Comparison of ENCODE assay signal across 7 cellular contexts in the genomic region with DNA sequence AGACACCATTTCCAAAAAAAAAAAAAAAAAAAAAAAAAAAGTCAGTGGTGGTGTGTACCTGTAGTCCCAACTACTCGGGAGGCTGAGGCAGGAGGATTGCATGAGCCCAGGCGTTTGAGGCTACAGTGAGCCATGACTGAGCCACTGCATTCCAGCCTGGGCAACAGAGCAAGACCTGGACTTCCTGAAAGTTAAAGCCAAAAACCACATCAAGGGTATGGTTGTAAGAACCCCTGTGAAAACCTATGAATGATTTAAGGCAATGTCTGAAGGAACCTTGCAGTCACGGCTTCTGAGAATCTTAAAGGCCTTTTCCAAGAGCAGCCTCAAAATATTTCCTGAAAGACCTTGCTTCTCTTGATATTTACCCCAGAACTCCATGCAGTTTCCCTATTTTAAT.
"Had no signal": no experiment of that assay in that cellular context is flagged by ENCODE, and none has a peak within 500 bp of the region (broad histone marks: within the 10 kb centered on the region; RNA-seq: fewer than 3 reads in every experiment).

No MANE protein-coding gene starts in this region.

- H3K4me3 ChIP-seq: GM23248, HAP-1, K562 had no signal

- ATAC-seq: HCT116, K562 had no signal

- H3K27ac Mint-ChIP-seq: HFFc6 had no signal

- H3K9me3 ChIP-seq: HAP-1 had no signal

- H3K36me3 ChIP-seq: HAP-1 had no signal

- DNase-seq: GOT3, H7, HFFc6 had no signal

- H3K27ac ChIP-seq: GM23248 had no signal

- H3K4me3 Mint-ChIP-seq: HFFc6 had no signal

- H3K9me3 Mint-ChIP-seq: HFFc6 had no signal
